ENCODE assay signal across 18 cellular contexts in genomic region chr1:228323401-228323800, GRCh38.
DNase-seq lines count a peak whose midpoint lies in the region; ATAC-seq lines count a peak whose summit lies in the region.
"Had no signal": no experiment of that assay in that cellular context is flagged by ENCODE, and none has a peak within 500 bp of the region (broad histone marks: within the 10 kb centered on the region; RNA-seq: fewer than 3 reads in every experiment).

No MANE protein-coding gene starts in this region.

- no peaks in the 10 kb centered on the region for H3K9me3 Mint-ChIP-seq in stimulated activated naive B cell treated with anti-CD40 and anti-IgM and Interleukin-4, amounts not matched to agents 10 μg/mL and 1 μg/mL and 100 μg/mL, for 72 hours

- no peaks in the 10 kb centered on the region for H3K4me1 Mint-ChIP-seq in stimulated activated naive B cell treated with anti-CD40 and anti-IgM and Interleukin-4, amounts not matched to agents 10 μg/mL and 1 μg/mL and 100 μg/mL, for 72 hours

- no peak for ATAC-seq in left cardiac atrium
- ATAC-seq in left lobe of liver: no peak
- ATAC-seq in GM19023 (IDR thresholded peaks at IDR 0.05; ENCODE audit: unreplicated experiment): no peak
- ATAC-seq in stimulated activated naive B cell treated with anti-CD40 and anti-IgM and Interleukin-4, amounts not matched to agents 10 μg/mL and 1 μg/mL and 100 μg/mL, for 72 hours (replicated peaks): no peak
- ATAC-seq: K562 had no signal

- H3K36me3 Mint-ChIP-seq in stimulated activated naive B cell treated with anti-CD40 and anti-IgM and Interleukin-4, amounts not matched to agents 10 μg/mL and 1 μg/mL and 100 μg/mL, for 72 hours: peaks cover 0 to 3% of the 10 kb centered on the region in 2 donors

- peak; percentile 68 for DNase-seq in cardiac septum (ENCODE audit: low spot score)
- DNase-seq in left cardiac atrium: no peak
- peak; percentile 29 for DNase-seq in left lobe of liver (ENCODE audit: low spot score)
- peak; percentile 56 for DNase-seq in posterior vena cava (ENCODE audit: low spot score)
- DNase-seq in ureter (ENCODE audit: low spot score): peak; percentile 34
- no peak for DNase-seq in stimulated activated naive B cell treated with anti-CD40 and anti-IgM and Interleukin-4, amounts not matched to agents 10 μg/mL and 1 μg/mL and 100 μg/mL, for 72 hours
- DNase-seq: BE2C, EL, GF-D8, MG63, NCI-H1417, NCI-H187, NCI-H446, NCI-H526, OCI-M1, SHP77 treated with DMSO at 0.1 percent for 48 hours had no signal

- intact Hi-C loops in cardiac septum (cut with DNase I) (no loop called here), left cardiac atrium (cut with DNase I) (no loop called here), posterior vena cava (cut with DNase I) (no loop called here)

- H3K27ac Mint-ChIP-seq in stimulated activated naive B cell treated with anti-CD40 and anti-IgM and Interleukin-4, amounts not matched to agents 10 μg/mL and 1 μg/mL and 100 μg/mL, for 72 hours: no peak overlapping the region

- H3K4me3 Mint-ChIP-seq in stimulated activated naive B cell treated with anti-CD40 and anti-IgM and Interleukin-4, amounts not matched to agents 10 μg/mL and 1 μg/mL and 100 μg/mL, for 72 hours: no peak overlapping the region

- no peaks in the 10 kb centered on the region for H3K27me3 Mint-ChIP-seq in stimulated activated naive B cell treated with anti-CD40 and anti-IgM and Interleukin-4, amounts not matched to agents 10 μg/mL and 1 μg/mL and 100 μg/mL, for 72 hours

Comparison
In these comparisons a context has a peak if more than half of its experiments do, and no peak if none do; other contexts are left out.
1. DNase-seq: peak in cardiac septum (single experiment), left lobe of liver (single experiment), posterior vena cava (single experiment) and ureter (single experiment); none in left cardiac atrium (single experiment) and stimulated activated naive B cell treated with anti-CD40 and anti-IgM and Interleukin-4, amounts not matched to agents 10 μg/mL and 1 μg/mL and 100 μg/mL, for 72 hours (single experiment).